37 cellular contexts compared by ENCODE assay signal in the genomic region with DNA sequence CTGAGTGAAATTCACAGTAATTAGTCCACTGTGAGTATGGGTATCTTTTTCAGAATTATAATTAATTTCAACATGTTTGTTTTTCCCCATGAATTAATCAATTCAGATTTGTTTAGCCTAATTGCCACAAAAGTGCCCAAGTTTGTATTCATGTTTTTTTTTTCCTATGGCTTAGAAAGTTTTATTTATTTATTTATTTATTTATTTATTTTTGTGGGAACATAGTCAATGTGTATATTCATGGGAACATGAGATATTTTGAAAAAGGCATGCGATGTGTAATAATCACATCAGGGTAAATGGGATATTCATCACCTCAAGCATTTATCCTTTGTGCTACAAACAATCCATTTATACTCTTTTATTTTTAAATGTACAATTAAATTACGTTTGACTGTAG.
"Had no signal": no experiment of that assay in that cellular context is flagged by ENCODE, and none has a peak within 500 bp of the region (broad histone marks: within the 10 kb centered on the region; RNA-seq: fewer than 3 reads in every experiment).

No MANE protein-coding gene starts in this region.

- DNase-seq: activated B cell treated with CpG ODN at 0.5 μM for 24 hours; activated CD4-positive, alpha-beta memory T cell treated with anti-CD3 and anti-CD28 coated beads for 36 hours; activated CD4-positive, alpha-beta T cell treated with anti-CD3 and anti-CD28 coated beads for 4 hours; activated CD4-positive, alpha-beta T cell treated with anti-CD3 and anti-CD28 coated beads, Interleukin-2, amount 10 ng/mL, durations not matched to agents 24 days and 14 days; activated CD4-positive, alpha-beta T cell treated with anti-CD3 and anti-CD28 coated beads, Interleukin-2, amount 50 U/mL, for 1 hour; activated CD4-positive, alpha-beta T cell treated with anti-CD3 and anti-CD28 coated beads, Interleukin-2, amount 50 U/mL, for 4 hours; activated CD4-positive, CD25-positive, alpha-beta regulatory T cell treated with anti-CD3 and anti-CD28 coated beads, Interleukin-2, amount 50 U/mL, for 72 hours; activated CD8-positive, alpha-beta memory T cell treated with anti-CD3 and anti-CD28 coated beads, Interleukin-2, amount 50 U/mL, for 4 hours; activated CD8-positive, alpha-beta T cell treated with anti-CD3 and anti-CD28 coated beads for 36 hours; activated effector memory CD4-positive, alpha-beta T cell treated with anti-CD3 and anti-CD28 coated beads, Interleukin-2, amount 50 U/mL, for 16 hours; activated gamma-delta T cell treated with Interleukin-2 at 50 U/mL for 16 hours; activated naive CD4-positive, alpha-beta T cell; activated naive CD4-positive, alpha-beta T cell treated with anti-CD3 and anti-CD28 coated beads for 36 hours; activated naive CD4-positive, alpha-beta T cell treated with anti-CD3 and anti-CD28 coated beads, Interleukin-2, amount 50 U/mL, for 16 hours; activated naive CD8-positive, alpha-beta T cell treated with anti-CD3 and anti-CD28 coated beads for 36 hours; activated T-cell treated with anti-CD3 and anti-CD28 coated beads for 4 hours; activated T-cell treated with anti-CD3 and anti-CD28 coated beads, Interleukin-2, amount 50 U/mL, for 1 hour; activated T-cell treated with anti-CD3 and anti-CD28 coated beads, Interleukin-2, amount 50 U/mL, for 4 hours; activated T-cell treated with anti-CD3 and anti-CD28 coated beads, Interleukin-2, amount 50 U/mL, for 72 hours; adrenal gland; amniotic stem cell; aorta; body of pancreas; brain microvascular endothelial cell; central memory CD4-positive, alpha-beta T cell; T-helper 1 cell; T-helper 2 cell; T-helper 9 cell had no signal

- H3K4me1 Mint-ChIP-seq: activated B cell treated with CpG ODN at 0.5 μM for 24 hours; activated CD4-positive, alpha-beta T cell treated with anti-CD3 and anti-CD28 coated beads, Interleukin-2, amount 10 ng/mL, durations not matched to agents 24 days and 14 days; activated naive CD8-positive, alpha-beta T cell treated with anti-CD3 and anti-CD28 coated beads for 36 hours; activated T-helper 17 cell treated with anti-CD3 and anti-CD28 coated beads, Interleukin-2, amount 50 U/mL, for 72 hours had no signal

- H3K9me3 Mint-ChIP-seq: activated CD4-positive, alpha-beta T cell treated with anti-CD3 and anti-CD28 coated beads, Interleukin-2, amount 10 ng/mL, durations not matched to agents 24 days and 14 days; activated T-helper 1 cell treated with anti-CD3 and anti-CD28 coated beads, Interleukin-12 subunit alpha, Interleukin-12 subunit beta, Interleukin-2, Interleukin-4 antibody, amounts not matched to agents 30 ng/mL and 10 ng/mL and 1 ng/mL, durations not matched to agents 14 hours and 24 hours and 36 hours; T-helper 1 cell treated with Interleukin-12 subunit alpha and Interleukin-12 subunit beta and Interleukin-4 antibody, amounts not matched to agents 30 μg/mL and 1 μg/mL, for 36 hours had no signal

- H3K27ac Mint-ChIP-seq: activated B cell treated with CpG ODN at 0.5 μM for 24 hours; activated CD4-positive, alpha-beta memory T cell treated with anti-CD3 and anti-CD28 coated beads for 36 hours; activated CD4-positive, alpha-beta T cell treated with anti-CD3 and anti-CD28 coated beads, Interleukin-2, amount 10 ng/mL, durations not matched to agents 24 days and 14 days; activated CD8-positive, alpha-beta T cell treated with anti-CD3 and anti-CD28 coated beads for 36 hours; activated naive CD4-positive, alpha-beta T cell treated with anti-CD3 and anti-CD28 coated beads for 36 hours; activated naive CD4-positive, alpha-beta T cell treated with anti-CD3 and anti-CD28 coated beads, Interleukin-2, amount 50 U/mL, for 72 hours; activated naive CD8-positive, alpha-beta T cell treated with anti-CD3 and anti-CD28 coated beads for 36 hours; activated T-cell treated with anti-CD3 and anti-CD28 coated beads, Interleukin-2, amount 50 U/mL, for 72 hours; activated T-helper 1 cell treated with anti-CD3 and anti-CD28 coated beads, Interleukin-12 subunit alpha, Interleukin-12 subunit beta, Interleukin-2, Interleukin-4 antibody, amounts not matched to agents 30 ng/mL and 10 ng/mL and 1 ng/mL, durations not matched to agents 14 hours and 24 hours and 36 hours; activated T-helper 17 cell treated with anti-CD3 and anti-CD28 coated beads, Interleukin-2, amount 50 U/mL, for 72 hours; T-helper 1 cell treated with Interleukin-12 subunit alpha and Interleukin-12 subunit beta and Interleukin-4 antibody, amounts not matched to agents 30 μg/mL and 1 μg/mL, for 36 hours; T-helper 2 cell treated with Interferon-gamma antibody and Interleukin-4, amounts not matched to agents 5 μg/mL and 100 μg/mL, for 36 hours had no signal

- H3K36me3 ChIP-seq: adrenal gland, brain microvascular endothelial cell, breast epithelium had no signal

- FAIRE-seq: astrocyte, TTC549 had no signal

- H3K4me1 ChIP-seq: adrenal gland, body of pancreas, breast epithelium had no signal

- ATAC-seq: activated CD8-positive, alpha-beta T cell treated with anti-CD3 and anti-CD28 coated beads for 36 hours; activated naive CD4-positive, alpha-beta T cell treated with anti-CD3 and anti-CD28 coated beads, Interleukin-2, amount 50 U/mL, for 72 hours; activated T-cell treated with anti-CD3 and anti-CD28 coated beads, Interleukin-2, amount 50 U/mL, for 4 hours; activated T-cell treated with anti-CD3 and anti-CD28 coated beads, Interleukin-2, amount 50 U/mL, for 72 hours; activated T-helper 17 cell treated with anti-CD3 and anti-CD28 coated beads, Interleukin-2, amount 50 U/mL, for 72 hours; body of pancreas had no signal

- H3K4me3 Mint-ChIP-seq: activated B cell treated with CpG ODN at 0.5 μM for 24 hours; activated CD4-positive, alpha-beta memory T cell treated with anti-CD3 and anti-CD28 coated beads for 36 hours; activated CD4-positive, alpha-beta T cell treated with anti-CD3 and anti-CD28 coated beads, Interleukin-2, amount 10 ng/mL, durations not matched to agents 24 days and 14 days; activated CD8-positive, alpha-beta T cell treated with anti-CD3 and anti-CD28 coated beads for 36 hours; activated naive CD4-positive, alpha-beta T cell treated with anti-CD3 and anti-CD28 coated beads for 36 hours; activated naive CD8-positive, alpha-beta T cell treated with anti-CD3 and anti-CD28 coated beads for 36 hours; activated T-cell treated with anti-CD3 and anti-CD28 coated beads, Interleukin-2, amount 50 U/mL, for 4 hours; activated T-cell treated with anti-CD3 and anti-CD28 coated beads, Interleukin-2, amount 50 U/mL, for 72 hours; activated T-helper 1 cell treated with anti-CD3 and anti-CD28 coated beads, Interleukin-12 subunit alpha, Interleukin-12 subunit beta, Interleukin-2, Interleukin-4 antibody, amounts not matched to agents 30 ng/mL and 10 ng/mL and 1 ng/mL, durations not matched to agents 14 hours and 24 hours and 36 hours; activated T-helper 17 cell treated with anti-CD3 and anti-CD28 coated beads, Interleukin-2, amount 50 U/mL, for 72 hours; T-helper 1 cell treated with Interleukin-12 subunit alpha and Interleukin-12 subunit beta and Interleukin-4 antibody, amounts not matched to agents 30 μg/mL and 1 μg/mL, for 36 hours; T-helper 2 cell treated with Interferon-gamma antibody and Interleukin-4, amounts not matched to agents 5 μg/mL and 100 μg/mL, for 36 hours had no signal

- H3K36me3 Mint-ChIP-seq: activated CD4-positive, alpha-beta memory T cell treated with anti-CD3 and anti-CD28 coated beads for 36 hours; activated naive CD4-positive, alpha-beta T cell treated with anti-CD3 and anti-CD28 coated beads, Interleukin-2, amount 50 U/mL, for 72 hours; activated naive CD8-positive, alpha-beta T cell treated with anti-CD3 and anti-CD28 coated beads for 36 hours had no signal

- H3K4me3 ChIP-seq: adrenal gland, body of pancreas, breast epithelium had no signal

- H3K27ac ChIP-seq: adrenal gland, body of pancreas, brain microvascular endothelial cell, breast epithelium, VCaP had no signal
